Comparison of ENCODE assay signal across 23 cellular contexts in genomic region chr9:105421864-105422263, GRCh38. TPM values are rescaled to one million over a fixed set of nuclear protein-coding genes. Genes with fewer than 3 reads are reported as not detected.
DNase-seq lines count a peak whose midpoint lies in the region; ATAC-seq, FAIRE-seq and TF ChIP-seq lines count a peak whose summit lies in the region.
"Had no signal": no experiment of that assay in that cellular context is flagged by ENCODE, and none has a peak within 500 bp of the region (broad histone marks: within the 10 kb centered on the region; RNA-seq: fewer than 3 reads in every experiment).

No MANE protein-coding gene starts in this region.

- peaks cover 60% of the 10 kb centered on the region for H3K4me1 ChIP-seq in HepG2 (ENCODE audit: insufficient read depth, low read length)
- H3K4me1 ChIP-seq in right lobe of liver, result peaks cover 0 to 44% (median 18%) of the 10 kb centered on the region in 4 donors
- H3K4me1 ChIP-seq in left lung, result peaks cover 0 to 9% of the 10 kb centered on the region in 2 donors
- no peaks in the 10 kb centered on the region for H3K4me1 ChIP-seq in upper lobe of right lung
- H3K4me1 ChIP-seq: A549, BE2C had no signal

- no peak overlapping the region for H2AFZ ChIP-seq in HepG2 (ENCODE audit: low read length)

- WGBS in HepG2 (ENCODE audit: low lambda C conversion rate), result 98% methylated on average over 5 of the region's 5 CpGs
- 92% methylated on average over 5 of the region's 5 CpGs for WGBS in right lobe of liver (ENCODE audit: insufficient coverage, low coverage, low lambda C conversion rate, missing lambda C conversion rate)

- no peak for ATAC-seq in HepG2
- ATAC-seq in right lobe of liver, result no peak
- ATAC-seq in left lung, result peak; percentile 36
- peak; percentile 43 for ATAC-seq in upper lobe of right lung
- ATAC-seq in sciatic nerve, result no peak
- no peak for ATAC-seq in T-helper 17 cell
- ATAC-seq: A549 had no signal

- no peak overlapping the region for H3K27ac Mint-ChIP-seq in T-helper 17 cell
- H3K27ac Mint-ChIP-seq: CD14-positive monocyte; CD4-positive, alpha-beta memory T cell had no signal

- TF ChIP-seq RAD21 in HepG2 (CRISPR knock-in tag; IDR thresholded peaks at IDR 0.05), result no peak

- H3K79me2 ChIP-seq in HepG2 (ENCODE audit: insufficient read depth, low read length), result no peaks in the 10 kb centered on the region

- DNase-seq in HepG2 (ENCODE audit: low spot score), result no peak
- DNase-seq in right lobe of liver, result no peak
- DNase-seq in left lung, result no peak
- DNase-seq in upper lobe of right lung, result no peak
- DNase-seq in sciatic nerve (ENCODE audit: low spot score), result no peak
- DNase-seq in T-helper 17 cell, result no peak
- DNase-seq: 8988T; ACHN; BE2C; Calu3; CD4-positive, alpha-beta memory T cell; COR-L47; DMS53; DMS79 treated with DMSO at 0.1 percent for 48 hours; GF-D8; H7; HCEC 1CT had no signal

- FAIRE-seq in HepG2 (lab: Jason Lieb, UNC), result no peak
- FAIRE-seq: A549, GM12891, GM18507, H1 had no signal

- H3K27ac ChIP-seq in HepG2 (ENCODE audit: extremely low read length, insufficient read depth, low read length), result no peak overlapping the region
- H3K27ac ChIP-seq in right lobe of liver, result no peak overlapping the region
- H3K27ac ChIP-seq in left lung, result no peak overlapping the region
- H3K27ac ChIP-seq in upper lobe of right lung, result no peak overlapping the region
- H3K27ac ChIP-seq: A549; BLaER1 treated with 17β-estradiol and CSF1 and Interleukin-3, amounts not matched to agents 10 nM and 100 nM had no signal

- H3K4me3 ChIP-seq in HepG2 (replicated peaks in 1 of 3; ENCODE audit: insufficient read depth in 1 of 3, low read depth in 2 of 3, low read length in 3 of 3), result no peak overlapping the region
- H3K4me3 ChIP-seq in right lobe of liver, result no peak overlapping the region
- H3K4me3 ChIP-seq in left lung, result no peak overlapping the region
- H3K4me3 ChIP-seq in upper lobe of right lung, result no peak overlapping the region
- H3K4me3 ChIP-seq: A549; BLaER1 treated with 17β-estradiol and CSF1 and Interleukin-3, amounts not matched to agents 10 nM and 100 nM had no signal

- in situ Hi-C loops in HepG2 (cut with HindIII; ENCODE audit: extremely low pct_ligation_motif_present, low pct_unique_long_range_greater_than_20kb), result no loop called here

- no peaks in the 10 kb centered on the region for H4K20me1 ChIP-seq in HepG2 (ENCODE audit: insufficient read depth, low read length)
- H4K20me1 ChIP-seq: BLaER1 treated with 17β-estradiol and CSF1 and Interleukin-3, amounts not matched to agents 10 nM and 100 nM had no signal

- H3K4me3 Mint-ChIP-seq in T-helper 17 cell, result no peak overlapping the region
- H3K4me3 Mint-ChIP-seq: CD14-positive monocyte; CD4-positive, alpha-beta memory T cell had no signal

- H3K9me3 ChIP-seq in HepG2 (ENCODE audit: low read length), result no peaks in the 10 kb centered on the region
- H3K9me3 ChIP-seq in right lobe of liver, result no peaks in the 10 kb centered on the region
- H3K9me3 ChIP-seq in left lung, result no peaks in the 10 kb centered on the region
- H3K9me3 ChIP-seq in upper lobe of right lung, result no peaks in the 10 kb centered on the region
- H3K9me3 ChIP-seq in T-helper 17 cell (ENCODE audit: control insufficient read depth, low read length, poor library complexity, severe bottlenecking), result no peaks in the 10 kb centered on the region
- H3K9me3 ChIP-seq: A549; BE2C; BLaER1 treated with 17β-estradiol and CSF1 and Interleukin-3, amounts not matched to agents 10 nM and 100 nM had no signal

- H3K36me3 ChIP-seq in HepG2 (replicated peaks in 1 of 2; ENCODE audit: control insufficient read depth in 1 of 2, insufficient read depth in 2 of 2, low read length in 2 of 2) (no peaks in the 10 kb centered on the region), right lobe of liver (no peaks in the 10 kb centered on the region), left lung (no peaks in the 10 kb centered on the region), upper lobe of right lung (no peaks in the 10 kb centered on the region)
- H3K36me3 ChIP-seq: BE2C; BLaER1 treated with 17β-estradiol and CSF1 and Interleukin-3, amounts not matched to agents 10 nM and 100 nM had no signal

- POLR2A ChIA-PET in HepG2 (lab: Yijun Ruan, JAX), result interaction anchor here (1.6 kb wide), 1 partner anchor 10 kb away, joined by 4 read pairs; no protein-coding TSS in a partner anchor

- BruUV-seq in HepG2 (replicated peaks; lab: Mats Ljungman, UMichigan), result no TSS peak

- no peak for TF ChIP-seq CTCF in HepG2 (CRISPR knock-in tag; IDR thresholded peaks at IDR 0.05)
- TF ChIP-seq CTCF in right lobe of liver (IDR thresholded peaks at IDR 0.05), result no peak
- no peak for TF ChIP-seq CTCF in left lung (IDR thresholded peaks at IDR 0.05)
- no peak for TF ChIP-seq CTCF in upper lobe of right lung (IDR thresholded peaks at IDR 0.05)

- H3K4me2 ChIP-seq in HepG2 (ENCODE audit: low read depth, low read length), result no peak overlapping the region
- H3K4me2 ChIP-seq: A549 had no signal

- H3K36me3 Mint-ChIP-seq in T-helper 17 cell (ENCODE audit: low read depth), result no peaks in the 10 kb centered on the region
- H3K36me3 Mint-ChIP-seq: CD14-positive monocyte; CD4-positive, alpha-beta memory T cell had no signal

- no peaks in the 10 kb centered on the region for H3K27me3 ChIP-seq in HepG2 (ENCODE audit: control insufficient read depth in 1 of 2, insufficient read depth in 2 of 2, low read length in 2 of 2)
- no peaks in the 10 kb centered on the region for H3K27me3 ChIP-seq in right lobe of liver
- H3K27me3 ChIP-seq in left lung, result no peaks in the 10 kb centered on the region
- no peaks in the 10 kb centered on the region for H3K27me3 ChIP-seq in upper lobe of right lung
- H3K27me3 ChIP-seq: BE2C; BLaER1 treated with 17β-estradiol and CSF1 and Interleukin-3, amounts not matched to agents 10 nM and 100 nM had no signal

- TF ChIP-seq POLR2A in HepG2 (IDR thresholded peaks at IDR 0.05; ENCODE audit: insufficient read depth in 1 of 2, low read depth in 2 of 2, low read length in 2 of 2) (no peak), right lobe of liver (IDR thresholded peaks at IDR 0.05) (no peak)

- intact Hi-C loops in HepG2 (cut with micrococcal nuclease; ENCODE audit: unreplicated experiment) (no loop called here), right lobe of liver (cut with DNase I) (no loop called here), left lung (cut with DNase I) (no loop called here), upper lobe of right lung (cut with DNase I) (no loop called here), sciatic nerve (cut with DNase I) (loop anchor here (10.0 kb wide), 1 partner anchor 1513 kb away; no protein-coding TSS in a partner anchor)

- CTCF ChIA-PET in HepG2 (lab: Yijun Ruan, JAX; ENCODE audit: low intra/inter-chr PET ratio, low total read pairs), result no interaction called here

- peaks cover 4% of the 10 kb centered on the region for H3K27me3 Mint-ChIP-seq in T-helper 17 cell

- TF ChIP-seq EP300 in HepG2 (IDR thresholded peaks at IDR 0.05; ENCODE audit: low read depth in 2 of 2, low read length in 2 of 2) (no peak), HepG2 (CRISPR knock-in tag; IDR thresholded peaks at IDR 0.05; ENCODE audit: borderline replicate concordance) (no peak)

- H3K9ac ChIP-seq in HepG2 (ENCODE audit: insufficient read depth, low read depth, low read length), result no peak overlapping the region
- H3K9ac ChIP-seq: BLaER1 treated with 17β-estradiol and CSF1 and Interleukin-3, amounts not matched to agents 10 nM and 100 nM had no signal

- H3K4me1 Mint-ChIP-seq in T-helper 17 cell, result peaks cover 3% of the 10 kb centered on the region
- H3K4me1 Mint-ChIP-seq: CD4-positive, alpha-beta memory T cell had no signal

TF ChIP-seq in HepG2, 621 proteins besides CTCF, POLR2A, EP300 and RAD21 (continues in another document):
- peak; percentile 71 for TF ChIP-seq ZBTB33 (CRISPR knock-in tag; IDR thresholded peaks at IDR 0.05)

RNA-seq across cellular contexts. Expression of gene FSD1L, which starts 26.0 kb away (rescaled TPM):
- total RNA-seq in HepG2 (2016; rRNA removed; fragmentation: Illumina TruSeq; extraction: Trizol), result 2.8 and 5.1 TPM in 2 replicates
- 4.7 and 6.0 TPM in 2 replicates for total RNA-seq in HepG2 (2016; cell fraction: cytosol; rRNA removed; fragmentation: Illumina TruSeq; extraction: Trizol; ENCODE audit: low read depth)
- total RNA-seq in HepG2 (2016; cell fraction: insoluble cytoplasmic fraction; rRNA removed; fragmentation: Illumina TruSeq; extraction: Trizol), result 3.0 and 5.1 TPM in 2 replicates
- 2.3 and 2.5 TPM in 2 replicates for total RNA-seq in HepG2 (2016; cell fraction: membrane; rRNA removed; fragmentation: Illumina TruSeq; extraction: Trizol)
- 23.8 and 25.5 TPM in 2 replicates for total RNA-seq in HepG2 (2016; cell fraction: nucleus; rRNA removed; fragmentation: Illumina TruSeq; extraction: Trizol)
- 4.1 and 4.2 TPM in 2 replicates for polyA plus RNA-seq in HepG2 (2011; rRNA removed)
- 0.66 and 0.76 TPM in 2 replicates for polyA plus RNA-seq in HepG2 (2011; cell fraction: cytosol; rRNA removed)
- polyA plus RNA-seq in HepG2 (2011; cell fraction: nucleus; rRNA removed), result 5.8 and 9.2 TPM in 2 replicates
- 6.1 and 6.9 TPM in 2 replicates for polyA plus RNA-seq in HepG2 (2012)
- 0.33 and 0.41 TPM in 2 replicates for polyA plus RNA-seq in HepG2 (2016; cell fraction: cytosol; fragmentation: Illumina TruSeq; extraction: Trizol; ENCODE audit: low read depth)
- 1.8 and 2.1 TPM in 2 replicates for polyA plus RNA-seq in HepG2 (2016; cell fraction: insoluble cytoplasmic fraction; fragmentation: Illumina TruSeq; extraction: Trizol; ENCODE audit: low read depth)
- 0.48 and 0.66 TPM in 2 replicates for polyA plus RNA-seq in HepG2 (2016; cell fraction: membrane; fragmentation: Illumina TruSeq; extraction: Trizol; ENCODE audit: low read depth)
- polyA plus RNA-seq in HepG2 (2016; cell fraction: nucleus; fragmentation: Illumina TruSeq; extraction: Trizol; ENCODE audit: insufficient read depth, low read depth), result 13.2 and 14.2 TPM in 2 replicates
- 1.7 and 3.3 TPM in 2 replicates for polyA minus RNA-seq in HepG2 (2011; rRNA and poly(A)+ RNA removed; ENCODE audit: low replicate concordance)
- 1.8 and 2.5 TPM in 2 replicates for polyA minus RNA-seq in HepG2 (2011; cell fraction: cytosol; rRNA and poly(A)+ RNA removed)
- polyA minus RNA-seq in HepG2 (2011; cell fraction: nucleus; rRNA and poly(A)+ RNA removed), result 89.1 and 107 TPM in 2 replicates
- 1 to 10 TPM in 5 of 6 experiments, under 1 TPM in 1; 0.46 to 2.0 (median 1.3) TPM for total RNA-seq in right lobe of liver
- 1 to 10 TPM; 3.7 to 6.4 TPM for total RNA-seq in left lung
- total RNA-seq in upper lobe of right lung, result 4.5 TPM
- 14.0 TPM for total RNA-seq in sciatic nerve
- 1 to 10 TPM; 3.2 TPM for total RNA-seq in T-helper 17 cell

Comparison
In these comparisons a context has a peak if more than half of its experiments do, and no peak if none do; other contexts are left out.
1. ATAC-seq: peak in left lung (single experiment) and upper lobe of right lung (single experiment); none in HepG2 (single experiment), right lobe of liver (0 of 4), sciatic nerve (single experiment) and T-helper 17 cell (single experiment).